In the genomic region with DNA sequence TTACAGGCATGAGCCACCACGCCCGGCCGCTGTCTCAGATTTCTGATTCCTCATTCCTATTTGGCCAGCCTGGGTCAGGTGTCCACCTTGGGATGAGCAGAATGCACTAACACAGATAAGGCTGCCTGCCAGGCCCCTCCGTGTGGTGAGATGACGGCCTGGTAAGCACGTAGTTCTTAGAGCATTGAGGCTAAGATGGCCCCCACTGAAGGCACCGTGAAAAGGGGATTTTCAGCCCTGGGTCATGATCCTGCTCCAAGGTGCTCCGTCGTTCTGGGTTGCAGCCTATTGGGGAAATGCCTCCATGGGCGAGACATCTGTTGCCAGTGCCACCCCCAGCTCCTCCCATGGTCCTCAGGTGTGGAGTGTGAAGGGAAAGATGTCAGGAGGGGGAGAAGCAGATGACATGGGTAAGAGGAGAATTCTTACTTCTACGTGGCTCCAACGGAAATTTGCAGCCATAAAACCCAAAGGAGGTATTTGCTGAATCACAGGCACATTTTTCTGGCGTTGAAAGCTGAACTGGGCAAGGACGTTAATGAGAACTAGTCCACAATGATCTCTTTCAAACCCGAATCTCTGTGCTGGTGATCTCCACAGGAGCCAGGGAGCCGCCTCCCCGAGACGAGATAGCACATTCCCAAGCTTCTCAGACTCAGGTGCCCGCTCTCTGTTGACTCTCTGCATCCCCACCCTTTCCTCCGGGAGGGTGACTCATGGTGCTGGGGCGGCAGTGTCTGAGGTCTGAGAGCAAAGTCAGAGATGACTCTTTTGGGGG, we compare ENCODE assay signal across 11 cellular contexts. TPM values are rescaled to one million over a fixed set of nuclear protein-coding genes. Genes with fewer than 3 reads are reported as not detected.
DNase-seq lines count a peak whose midpoint lies in the region; ATAC-seq, FAIRE-seq and TF ChIP-seq lines count a peak whose summit lies in the region.
"Had no signal": no experiment of that assay in that cellular context is flagged by ENCODE, and none has a peak within 500 bp of the region (broad histone marks: within the 10 kb centered on the region; RNA-seq: fewer than 3 reads in every experiment).

No MANE protein-coding gene starts in this region.

- in situ Hi-C loops in HepG2 (cut with HindIII; ENCODE audit: extremely low pct_ligation_motif_present, low pct_unique_long_range_greater_than_20kb): no loop called here

- no peaks in the 10 kb centered on the region for H4K20me1 ChIP-seq in HepG2 (ENCODE audit: insufficient read depth, low read length)

- no peak overlapping the region for H2AFZ ChIP-seq in HepG2 (ENCODE audit: low read length)

- peaks cover 0 to 4% of the 10 kb centered on the region in 2 experiments; a peak in 1 of 5 replicates for H3K27me3 ChIP-seq in HepG2 (ENCODE audit: control insufficient read depth in 1 of 2, insufficient read depth in 2 of 2, low read length in 2 of 2)

- 12% methylated on average over 21 of the region's 21 CpGs for WGBS in HepG2 (ENCODE audit: low lambda C conversion rate)

- H3K79me2 ChIP-seq in HepG2 (ENCODE audit: insufficient read depth, low read length): no peaks in the 10 kb centered on the region

- TF ChIP-seq EP300 in HepG2 (IDR thresholded peaks at IDR 0.05; ENCODE audit: low read depth in 2 of 2, low read length in 2 of 2): 0 out of 4 replicates have a peak, but pooled peaks of 1 of the 2 experiments have one; percentile 32
- TF ChIP-seq EP300 in HepG2 (CRISPR knock-in tag; IDR thresholded peaks at IDR 0.05; ENCODE audit: borderline replicate concordance): peak; percentile 33; the same call in 1 of the 2 replicates

- H3K36me3 ChIP-seq in HepG2 (replicated peaks in 1 of 2; ENCODE audit: control insufficient read depth in 1 of 2, insufficient read depth in 2 of 2, low read length in 2 of 2): no peaks in the 10 kb centered on the region
- H3K36me3 ChIP-seq: neutrophil had no signal

- no peak for TF ChIP-seq POLR2A in HepG2 (IDR thresholded peaks at IDR 0.05; ENCODE audit: insufficient read depth in 1 of 2, low read depth in 2 of 2, low read length in 2 of 2)

- H3K4me1 ChIP-seq in HepG2 (ENCODE audit: insufficient read depth, low read length): peaks cover 15% of the 10 kb centered on the region

- TF ChIP-seq RAD21 in HepG2 (CRISPR knock-in tag; IDR thresholded peaks at IDR 0.05): no peak

- no TSS peak for BruUV-seq in HepG2 (replicated peaks; lab: Mats Ljungman, UMichigan)

- DNase-seq in AG08395 (ENCODE audit: low spot score): peak; percentile 73
- peak; percentile 59 for DNase-seq in HT-29 (ENCODE audit: low spot score)
- DNase-seq in amniotic epithelial cell (ENCODE audit: low read depth): peak; percentile 45
- peak; percentile 78 for DNase-seq in HepG2 (ENCODE audit: low spot score)
- no peak for DNase-seq in T-helper 9 cell
- DNase-seq: DND-41 had no signal

- H3K9ac ChIP-seq in HepG2 (ENCODE audit: insufficient read depth, low read depth, low read length): 0 out of 2 replicates have a peak overlapping the region, but pooled peaks have one; percentile 7

- intact Hi-C loops in HepG2 (cut with micrococcal nuclease; ENCODE audit: unreplicated experiment): no loop called here

- H3K27ac ChIP-seq in HepG2 (ENCODE audit: extremely low read length, insufficient read depth, low read length): no peak overlapping the region
- H3K27ac ChIP-seq: neutrophil had no signal

- POLR2A ChIA-PET in HepG2 (lab: Yijun Ruan, JAX): no interaction called here

- H3K4me3 ChIP-seq in HepG2 (replicated peaks in 1 of 3; ENCODE audit: insufficient read depth in 1 of 3, low read depth in 2 of 3, low read length in 3 of 3): peak overlapping the region in 1 of 3 experiments; percentile 38; a peak in 2 of 6 replicates

- CTCF ChIA-PET in HepG2 (lab: Yijun Ruan, JAX; ENCODE audit: low intra/inter-chr PET ratio, low total read pairs): no interaction called here

- H3K4me2 ChIP-seq in HepG2 (ENCODE audit: low read depth, low read length): peak overlapping the region; percentile 54

- TF ChIP-seq CTCF in HepG2 (CRISPR knock-in tag; IDR thresholded peaks at IDR 0.05): no peak

- FAIRE-seq in HepG2 (lab: Jason Lieb, UNC): peak; percentile 71

- peak; percentile 88 for ATAC-seq in HepG2
- ATAC-seq in GM21619 (IDR thresholded peaks at IDR 0.05; ENCODE audit: unreplicated experiment): no peak
- ATAC-seq in HG03571 (IDR thresholded peaks at IDR 0.05; ENCODE audit: unreplicated experiment): no peak
- no peak for ATAC-seq in HG02870 (IDR thresholded peaks at IDR 0.05; ENCODE audit: unreplicated experiment)

- no peaks in the 10 kb centered on the region for H3K9me3 ChIP-seq in HepG2 (ENCODE audit: low read length)
- H3K9me3 ChIP-seq: neutrophil had no signal

TF ChIP-seq in HepG2, 621 proteins besides CTCF, POLR2A, EP300 and RAD21 (continues in another document):
- 0 out of 2 replicates have a peak, but pooled peaks have one; percentile 18 for TF ChIP-seq POGZ (CRISPR knock-in tag; IDR thresholded peaks at IDR 0.05)
- no peak for TF ChIP-seq CCAR2 (optimal IDR thresholded peaks at IDR 0.05; ENCODE audit: low read depth, low read length)
- TF ChIP-seq FOSL1 (CRISPR knock-in tag; IDR thresholded peaks at IDR 0.05; ENCODE audit: borderline replicate concordance): 0 out of 2 replicates have a peak, but pooled peaks have one; percentile 25
- no peak for TF ChIP-seq ZNF678 (CRISPR knock-in tag; IDR thresholded peaks at IDR 0.05)
- TF ChIP-seq BCL3 (CRISPR knock-in tag; IDR thresholded peaks at IDR 0.05): 0 out of 2 replicates have a peak, but pooled peaks have one; percentile 31
- no peak for TF ChIP-seq PTBP1 (IDR thresholded peaks at IDR 0.05; ENCODE audit: low read depth, low read length, poor library complexity, severe bottlenecking)
- TF ChIP-seq, protein P1, sequence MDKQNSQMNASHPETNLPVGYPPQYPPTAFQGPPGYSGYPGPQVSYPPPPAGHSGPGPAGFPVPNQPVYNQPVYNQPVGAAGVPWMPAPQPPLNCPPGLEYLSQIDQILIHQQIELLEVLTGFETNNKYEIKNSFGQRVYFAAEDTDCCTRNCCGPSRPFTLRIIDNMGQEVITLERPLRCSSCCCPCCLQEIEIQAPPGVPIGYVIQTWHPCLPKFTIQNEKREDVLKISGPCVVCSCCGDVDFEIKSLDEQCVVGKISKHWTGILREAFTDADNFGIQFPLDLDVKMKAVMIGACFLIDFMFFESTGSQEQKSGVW (CRISPR knock-in tag; IDR thresholded peaks at IDR 0.05; ENCODE audit: borderline replicate concordance): no peak
- no peak for TF ChIP-seq TCF7L2 (IDR thresholded peaks at IDR 0.05; ENCODE audit: low read depth, low read length)
- peak; percentile 95 for TF ChIP-seq FOSL2 (CRISPR knock-in tag; IDR thresholded peaks at IDR 0.05)
- TF ChIP-seq MXI1 (IDR thresholded peaks at IDR 0.05; ENCODE audit: borderline replicate concordance, low read depth, low read length): 0 out of 3 replicates have a peak, but pooled peaks have one; percentile 20
- no peak for TF ChIP-seq ZMYM2 (CRISPR knock-in tag; IDR thresholded peaks at IDR 0.05)
- TF ChIP-seq ZNF3 (CRISPR knock-in tag; IDR thresholded peaks at IDR 0.05): no peak
- TF ChIP-seq TBL1XR1 (IDR thresholded peaks at IDR 0.05; ENCODE audit: borderline replicate concordance, low read length, partially characterized antibody): no peak
- no peak for TF ChIP-seq FOXA1 (IDR thresholded peaks at IDR 0.05)
- peak; percentile 68 for TF ChIP-seq FOXA1 (CRISPR knock-in tag; IDR thresholded peaks at IDR 0.05)
- TF ChIP-seq FOXA3 (CRISPR knock-in tag; IDR thresholded peaks at IDR 0.05): peak; percentile 53
- TF ChIP-seq ZNF501 (CRISPR knock-in tag; IDR thresholded peaks at IDR 0.05): peak; percentile 41; the same call in 1 of the 2 replicates

RNA-seq across cellular contexts. Expression of gene BMP6, which starts 34.0 kb away (rescaled TPM):
- not detected in 2 replicates for total RNA-seq in HT-29 (2014; rRNA removed; shearing (Covaris generic))
- total RNA-seq in HepG2 (2016; rRNA removed; fragmentation: Illumina TruSeq; extraction: Trizol): 0.09 TPM in 1 of 2 replicates, not detected in the other
- not detected in 2 replicates for total RNA-seq in HepG2 (2016; cell fraction: cytosol; rRNA removed; fragmentation: Illumina TruSeq; extraction: Trizol; ENCODE audit: low read depth)
- not detected in 2 replicates for total RNA-seq in HepG2 (2016; cell fraction: insoluble cytoplasmic fraction; rRNA removed; fragmentation: Illumina TruSeq; extraction: Trizol)
- not detected in 2 replicates for total RNA-seq in HepG2 (2016; cell fraction: membrane; rRNA removed; fragmentation: Illumina TruSeq; extraction: Trizol)
- not detected in 2 replicates for total RNA-seq in HepG2 (2016; cell fraction: nucleus; rRNA removed; fragmentation: Illumina TruSeq; extraction: Trizol)
- 0.14 and 0.18 TPM in 2 replicates for polyA plus RNA-seq in HepG2 (2011; rRNA removed)
- 0.11 and 0.17 TPM in 2 replicates for polyA plus RNA-seq in HepG2 (2011; cell fraction: cytosol; rRNA removed)
- polyA plus RNA-seq in HepG2 (2011; cell fraction: nucleus; rRNA removed): 0.10 and 0.13 TPM in 2 replicates
- polyA plus RNA-seq in HepG2 (2012): 0.07 and 0.41 TPM in 2 replicates
- polyA plus RNA-seq in HepG2 (2016; cell fraction: cytosol; fragmentation: Illumina TruSeq; extraction: Trizol; ENCODE audit: low read depth): not detected in 2 replicates
- not detected in 2 replicates for polyA plus RNA-seq in HepG2 (2016; cell fraction: insoluble cytoplasmic fraction; fragmentation: Illumina TruSeq; extraction: Trizol; ENCODE audit: low read depth)
- not detected in 2 replicates for polyA plus RNA-seq in HepG2 (2016; cell fraction: membrane; fragmentation: Illumina TruSeq; extraction: Trizol; ENCODE audit: low read depth)
- polyA plus RNA-seq in HepG2 (2016; cell fraction: nucleus; fragmentation: Illumina TruSeq; extraction: Trizol; ENCODE audit: insufficient read depth, low read depth): not detected in 2 replicates
- 0.54 and 62.0 TPM in 2 replicates for polyA minus RNA-seq in HepG2 (2011; rRNA and poly(A)+ RNA removed; ENCODE audit: low replicate concordance)
- polyA minus RNA-seq in HepG2 (2011; cell fraction: cytosol; rRNA and poly(A)+ RNA removed): 0.30 and 0.35 TPM in 2 replicates
- polyA minus RNA-seq in HepG2 (2011; cell fraction: nucleus; rRNA and poly(A)+ RNA removed): 0.25 and 0.39 TPM in 2 replicates
- total RNA-seq: activated naive CD4-positive, alpha-beta T cell treated with anti-CD3 and anti-CD28 coated beads, Interleukin-2, amount 50 U/mL, for 72 hours had no signal
